ENCODE assay signal across 23 cellular contexts in genomic region chr4:16284050-16284449, GRCh38. TPM values are rescaled to one million over a fixed set of nuclear protein-coding genes. Genes with fewer than 3 reads are reported as not detected.
A peak's percentile ranks its signal among the peaks of the same experiment; 100 is the strongest.
DNase-seq lines count a peak whose midpoint lies in the region; ATAC-seq, FAIRE-seq and TF ChIP-seq lines count a peak whose summit lies in the region.
"Had no signal": no experiment of that assay in that cellular context is flagged by ENCODE, and none has a peak within 500 bp of the region (broad histone marks: within the 10 kb centered on the region; RNA-seq: fewer than 3 reads in every experiment).

No MANE protein-coding gene starts in this region.

- no peaks in the 10 kb centered on the region for H3K4me1 Mint-ChIP-seq in endodermal cell
- H3K4me1 Mint-ChIP-seq: CD14-positive monocyte; CD4-positive, alpha-beta memory T cell; CD4-positive, CD25-positive, alpha-beta regulatory T cell; CD8-positive, alpha-beta memory T cell had no signal

- DNase-seq in A549 (ENCODE audit: low read depth in 1 of 2, low spot score in 1 of 2), result no peak
- DNase-seq in endodermal cell, result no peak
- DNase-seq in AG08396 (ENCODE audit: low spot score), result no peak
- DNase-seq in HuH-7 (ENCODE audit: low spot score), result no peak
- DNase-seq: 8988T; BE2C; C1 segment of cervical spinal cord; CD4-positive, alpha-beta memory T cell; CD4-positive, CD25-positive, alpha-beta regulatory T cell; CD8-positive, alpha-beta memory T cell; COR-L47; DMS 273 treated with DMSO at 0.1 percent for 48 hours; DMS153; DMS53; DMS79 treated with DMSO at 0.1 percent for 48 hours; GF-D8 had no signal

- no peak overlapping the region for H3K4me2 ChIP-seq in A549
- H3K4me2 ChIP-seq: BLaER1 had no signal

- TF ChIP-seq EP300 in A549 (IDR thresholded peaks at IDR 0.05), result no peak

- no peak for ATAC-seq in A549

- no peak for TF ChIP-seq RAD21 in A549 (conservative IDR thresholded peaks at IDR 0.05 in 1 of 2, IDR thresholded peaks at IDR 0.05 in 1 of 2)

- 6% methylated on average over 3 of the region's 3 CpGs for WGBS in A549 (ENCODE audit: missing lambda C conversion rate)
- 89 to 97% methylated on average over 3 of the region's 3 CpGs for WGBS in endodermal cell (ENCODE audit: insufficient coverage in 1 of 2, insufficient read length in 1 of 2), 2 experiments

- H3K36me3 ChIP-seq in HEK293 (ENCODE audit: control insufficient read depth in 2 of 2, insufficient read depth in 1 of 2, low read length in 2 of 2) (no peaks in the 10 kb centered on the region), endodermal cell (ENCODE audit: control insufficient read depth, insufficient read depth, low read length) (no peaks in the 10 kb centered on the region)
- H3K36me3 ChIP-seq: BE2C had no signal

- H3K27me3 Mint-ChIP-seq in endodermal cell (ENCODE audit: insufficient read depth), result peaks cover 3% of the 10 kb centered on the region

- TF ChIP-seq POLR2A in A549 (IDR thresholded peaks at IDR 0.05; ENCODE audit: low read length), result no peak

- FAIRE-seq in A549 (lab: Jason Lieb, UNC), result no peak
- FAIRE-seq: A204.1, G401.6, GM12891, GM19239 had no signal

- H3K4me3 Mint-ChIP-seq in endodermal cell, result no peak overlapping the region
- H3K4me3 Mint-ChIP-seq: CD14-positive monocyte; CD4-positive, alpha-beta memory T cell; CD4-positive, CD25-positive, alpha-beta regulatory T cell; CD8-positive, alpha-beta memory T cell had no signal

- H3K9me3 Mint-ChIP-seq in endodermal cell, result peaks cover 44% of the 10 kb centered on the region

- no peaks in the 10 kb centered on the region for H3K27me3 ChIP-seq in endodermal cell (ENCODE audit: control insufficient read depth, insufficient read depth, low read length, poor library complexity, severe bottlenecking)
- H3K27me3 ChIP-seq: BE2C, BLaER1 had no signal

- H3K4me3 ChIP-seq in A549 (no peak overlapping the region), HEK293 (ENCODE audit: low read depth, low read length) (no peak overlapping the region), endodermal cell (ENCODE audit: low read length) (peak overlapping the region; percentile 20)
- H3K4me3 ChIP-seq: BLaER1 had no signal

- POLR2A ChIA-PET in A549 (lab: Yijun Ruan, JAX) (no interaction called here), HEK293 (lab: Yijun Ruan, JAX) (no interaction called here)

- H3K36me3 Mint-ChIP-seq in endodermal cell (ENCODE audit: low read depth), result peaks cover 21% of the 10 kb centered on the region
- H3K36me3 Mint-ChIP-seq: CD14-positive monocyte; CD4-positive, CD25-positive, alpha-beta regulatory T cell had no signal

- H3K4me1 ChIP-seq in A549 (no peaks in the 10 kb centered on the region), HEK293 (ENCODE audit: control insufficient read depth, insufficient read depth, low read length) (no peaks in the 10 kb centered on the region), endodermal cell (ENCODE audit: control insufficient read depth, insufficient read depth, low read length) (no peaks in the 10 kb centered on the region)
- H3K4me1 ChIP-seq: BE2C, BLaER1 had no signal

- CTCF ChIA-PET in A549 (lab: Yijun Ruan, JAX) (no interaction called here), HEK293 (lab: Yijun Ruan, JAX) (interaction anchor here (0.6 kb wide), 1 partner anchor 1181 kb away, joined by 3 read pairs; no protein-coding TSS in a partner anchor)

- TF ChIP-seq CTCF in A549 (IDR thresholded peaks at IDR 0.05), result no peak
- no peak for TF ChIP-seq CTCF in HEK293 (tag by site-specific recombination; IDR thresholded peaks at IDR 0.05)
- TF ChIP-seq CTCF in endodermal cell (conservative IDR thresholded peaks at IDR 0.05), result no peak

- H3K9ac ChIP-seq in endodermal cell (ENCODE audit: extremely low read depth, low read length, poor library complexity, severe bottlenecking), result no peak overlapping the region
- H3K9ac ChIP-seq: BLaER1 had no signal

- H3K27ac Mint-ChIP-seq in endodermal cell, result no peak overlapping the region
- H3K27ac Mint-ChIP-seq: CD14-positive monocyte; CD4-positive, alpha-beta memory T cell; CD4-positive, CD25-positive, alpha-beta regulatory T cell had no signal

- H3K9me3 ChIP-seq in A549, result peaks cover 6% of the 10 kb centered on the region; the same call in 2 of the 3 replicates
- no peaks in the 10 kb centered on the region for H3K9me3 ChIP-seq in HEK293 (ENCODE audit: control insufficient read depth, insufficient read depth, low read depth, low read length)
- H3K9me3 ChIP-seq in endodermal cell (ENCODE audit: control insufficient read depth, low read length), result peaks cover 35% of the 10 kb centered on the region
- H3K9me3 ChIP-seq: BE2C had no signal

- H3K27ac ChIP-seq in A549 (no peak overlapping the region), HEK293 (ENCODE audit: extremely low read depth, low read depth, low read length) (no peak overlapping the region), endodermal cell (ENCODE audit: low read depth, low read length) (no peak overlapping the region)
- H3K27ac ChIP-seq: BLaER1 had no signal

TF ChIP-seq in A549, 52 proteins besides CTCF, POLR2A, EP300 and RAD21:
- TF ChIP-seq HOXA7 (CRISPR knock-in tag; IDR thresholded peaks at IDR 0.05) (no peak), ZFP36 (IDR thresholded peaks at IDR 0.05; ENCODE audit: borderline replicate concordance, partially characterized antibody) (peak; percentile 89)

TF ChIP-seq in HEK293, 187 proteins besides CTCF, POLR2A, EP300 and RAD21 (continues in another document):
- TF ChIP-seq ZNF610 (tag by site-specific recombination; IDR thresholded peaks at IDR 0.05; ENCODE audit: borderline replicate concordance) (no peak), TRIM28 (IDR thresholded peaks at IDR 0.05; ENCODE audit: borderline replicate concordance, low read length) (peak; percentile 87; the same call in 1 of the 2 replicates), ZNF394 (tag by site-specific recombination; IDR thresholded peaks at IDR 0.05; ENCODE audit: borderline replicate concordance) (no peak), INSM2 (tag by site-specific recombination; IDR thresholded peaks at IDR 0.05) (no peak), ZNF175 (tag by site-specific recombination; IDR thresholded peaks at IDR 0.05) (no peak), ZNF664 (tag by site-specific recombination; IDR thresholded peaks at IDR 0.05) (no peak), ZNF585B (tag by site-specific recombination; IDR thresholded peaks at IDR 0.05) (peak; percentile 96), ZSCAN30 (tag by site-specific recombination; IDR thresholded peaks at IDR 0.05) (no peak), WT1 (tag by site-specific recombination; IDR thresholded peaks at IDR 0.05) (no peak), GLI2 (tag by site-specific recombination; IDR thresholded peaks at IDR 0.05; ENCODE audit: borderline replicate concordance, low read depth) (no peak), KLF9 (tag by site-specific recombination; IDR thresholded peaks at IDR 0.05; ENCODE audit: low read depth) (no peak), SETDB1 (IDR thresholded peaks at IDR 0.05; ENCODE audit: insufficient read length, low read length) (peak; percentile 89)
- TF ChIP-seq, protein P1, sequence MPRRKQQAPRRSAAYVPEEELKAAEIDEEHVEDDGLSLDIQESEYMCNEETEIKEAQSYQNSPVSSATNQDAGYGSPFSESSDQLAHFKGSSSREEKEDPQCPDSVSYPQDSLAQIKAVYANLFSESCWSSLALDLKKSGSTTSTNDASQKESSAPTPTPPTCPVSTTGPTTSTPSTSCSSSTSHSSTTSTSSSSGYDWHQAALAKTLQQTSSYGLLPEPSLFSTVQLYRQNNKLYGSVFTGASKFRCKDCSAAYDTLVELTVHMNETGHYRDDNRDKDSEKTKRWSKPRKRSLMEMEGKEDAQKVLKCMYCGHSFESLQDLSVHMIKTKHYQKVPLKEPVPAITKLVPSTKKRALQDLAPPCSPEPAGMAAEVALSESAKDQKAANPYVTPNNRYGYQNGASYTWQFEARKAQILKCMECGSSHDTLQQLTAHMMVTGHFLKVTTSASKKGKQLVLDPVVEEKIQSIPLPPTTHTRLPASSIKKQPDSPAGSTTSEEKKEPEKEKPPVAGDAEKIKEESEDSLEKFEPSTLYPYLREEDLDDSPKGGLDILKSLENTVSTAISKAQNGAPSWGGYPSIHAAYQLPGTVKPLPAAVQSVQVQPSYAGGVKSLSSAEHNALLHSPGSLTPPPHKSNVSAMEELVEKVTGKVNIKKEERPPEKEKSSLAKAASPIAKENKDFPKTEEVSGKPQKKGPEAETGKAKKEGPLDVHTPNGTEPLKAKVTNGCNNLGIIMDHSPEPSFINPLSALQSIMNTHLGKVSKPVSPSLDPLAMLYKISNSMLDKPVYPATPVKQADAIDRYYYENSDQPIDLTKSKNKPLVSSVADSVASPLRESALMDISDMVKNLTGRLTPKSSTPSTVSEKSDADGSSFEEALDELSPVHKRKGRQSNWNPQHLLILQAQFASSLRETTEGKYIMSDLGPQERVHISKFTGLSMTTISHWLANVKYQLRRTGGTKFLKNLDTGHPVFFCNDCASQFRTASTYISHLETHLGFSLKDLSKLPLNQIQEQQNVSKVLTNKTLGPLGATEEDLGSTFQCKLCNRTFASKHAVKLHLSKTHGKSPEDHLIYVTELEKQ (tag by site-specific recombination; IDR thresholded peaks at IDR 0.05; ENCODE audit: borderline replicate concordance), result no peak

RNA-seq across cellular contexts. Expression of gene TAPT1, which starts 57.8 kb away (rescaled TPM):
- polyA plus RNA-seq in A549 (2011; rRNA removed) (17.1 and 20.2 TPM in 2 replicates), A549 (2017; fragmentation: RNase III; extraction: RNeasy Plus Mini Kit Qiagen cat#74134 plus additional on column Dnase treatment) (11.0 to 13.7 TPM (median 11.5 TPM) in 3 replicates)
- 3.6 and 4.8 TPM in 2 replicates for polyA plus RNA-seq in A549 (2012; cell fraction: cytosol; rRNA removed)
- polyA plus RNA-seq in A549 (2012; cell fraction: nucleus; rRNA removed), result 4.5 and 5.9 TPM in 2 replicates
- 12.4 and 18.0 TPM in 2 replicates for polyA minus RNA-seq in A549 (2011; rRNA and poly(A)+ RNA removed)
- 10 to 100 TPM; 19.8 to 22.6 TPM for total RNA-seq in endodermal cell
- polyA plus RNA-seq in endodermal cell (2013, experiment 1 of 2), result 19.8 TPM
- 21.2 TPM for polyA plus RNA-seq in endodermal cell (2013, experiment 2 of 2)
